In genomic region chr6:151493495-151494234, GRCh38 we compare ENCODE assay signal across 1 cellular context.
A peak's percentile ranks its signal among the peaks of the same experiment; 100 is the strongest.
TF ChIP-seq lines count a peak whose summit lies in the region.

A gene with protein sequence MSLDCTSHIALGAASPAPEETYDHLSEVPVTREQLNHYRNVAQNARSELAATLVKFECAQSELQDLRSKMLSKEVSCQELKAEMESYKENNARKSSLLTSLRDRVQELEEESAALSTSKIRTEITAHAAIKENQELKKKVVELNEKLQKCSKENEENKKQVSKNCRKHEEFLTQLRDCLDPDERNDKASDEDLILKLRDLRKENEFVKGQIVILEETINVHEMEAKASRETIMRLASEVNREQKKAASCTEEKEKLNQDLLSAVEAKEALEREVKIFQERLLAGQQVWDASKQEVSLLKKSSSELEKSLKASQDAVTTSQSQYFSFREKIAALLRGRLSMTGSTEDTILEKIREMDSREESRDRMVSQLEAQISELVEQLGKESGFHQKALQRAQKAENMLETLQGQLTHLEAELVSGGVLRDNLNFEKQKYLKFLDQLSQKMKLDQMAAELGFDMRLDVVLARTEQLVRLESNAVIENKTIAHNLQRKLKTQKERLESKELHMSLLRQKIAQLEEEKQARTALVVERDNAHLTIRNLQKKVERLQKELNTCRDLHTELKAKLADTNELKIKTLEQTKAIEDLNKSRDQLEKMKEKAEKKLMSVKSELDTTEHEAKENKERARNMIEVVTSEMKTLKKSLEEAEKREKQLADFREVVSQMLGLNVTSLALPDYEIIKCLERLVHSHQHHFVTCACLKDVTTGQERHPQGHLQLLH (plus strand): TSS chr6:151494017. CDS start chr6:151494129, 112 bp downstream.

TF ChIP-seq in HepG2, 621 proteins besides CTCF, POLR2A, EP300 and RAD21 (continued from another document and continues in another):
- TF ChIP-seq PRPF4 (IDR thresholded peaks at IDR 0.05; ENCODE audit: low read depth, low read length, poor library complexity, severe bottlenecking) (no peak), ZNF703 (CRISPR knock-in tag; IDR thresholded peaks at IDR 0.05; ENCODE audit: borderline replicate concordance) (no peak), RARA (CRISPR knock-in tag; IDR thresholded peaks at IDR 0.05) (no peak; the same call in 1 of the 2 replicates), KAT7 (CRISPR knock-in tag; IDR thresholded peaks at IDR 0.05; ENCODE audit: borderline replicate concordance) (0 out of 2 replicates have a peak, but pooled peaks have one; percentile 46), MEIS2 (CRISPR knock-in tag; IDR thresholded peaks at IDR 0.05) (peak; percentile 66; the same call in 1 of the 2 replicates), ZNF296 (CRISPR knock-in tag; conservative IDR thresholded peaks at IDR 0.05) (no peak), HNRNPH1 (optimal IDR thresholded peaks at IDR 0.05; ENCODE audit: low read depth, low read length) (no peak), ZNF576 (CRISPR knock-in tag; IDR thresholded peaks at IDR 0.05) (no peak), RAD51 (IDR thresholded peaks at IDR 0.05; ENCODE audit: borderline replicate concordance) (no peak), FOXJ3 (CRISPR knock-in tag; IDR thresholded peaks at IDR 0.05; ENCODE audit: borderline replicate concordance) (no peak; the same call in 1 of the 2 replicates), SIX1 (CRISPR knock-in tag; IDR thresholded peaks at IDR 0.05; ENCODE audit: borderline replicate concordance) (no peak), MAZ (IDR thresholded peaks at IDR 0.05; ENCODE audit: borderline replicate concordance, low read depth, low read length) (no peak), MAZ (CRISPR knock-in tag; IDR thresholded peaks at IDR 0.05; ENCODE audit: low read depth) (peak; percentile 80), NFKB2 (CRISPR knock-in tag; IDR thresholded peaks at IDR 0.05; ENCODE audit: borderline replicate concordance) (peak; percentile 53; the same call in 1 of the 2 replicates), MYC (CRISPR knock-in tag; IDR thresholded peaks at IDR 0.05; ENCODE audit: borderline replicate concordance) (peak; percentile 69; the same call in 1 of the 2 replicates), SP1 (IDR thresholded peaks at IDR 0.05) (no peak), SP1 (CRISPR knock-in tag; IDR thresholded peaks at IDR 0.05) (no peak), TRIM22 (IDR thresholded peaks at IDR 0.05) (no peak), FOXO1 (CRISPR knock-in tag; IDR thresholded peaks at IDR 0.05) (no peak), HNRNPLL (IDR thresholded peaks at IDR 0.05; ENCODE audit: low read depth, low read length, poor library complexity, severe bottlenecking) (no peak), RFX1 (IDR thresholded peaks at IDR 0.05) (peak; percentile 85), ATF6 (CRISPR knock-in tag; conservative IDR thresholded peaks at IDR 0.05) (no peak), NR3C1 (CRISPR knock-in tag; IDR thresholded peaks at IDR 0.05) (no peak), XBP1 (CRISPR knock-in tag; IDR thresholded peaks at IDR 0.05) (no peak), ZC3H13 (CRISPR knock-in tag; IDR thresholded peaks at IDR 0.05) (peak; percentile 30; the same call in 1 of the 2 replicates), SMARCC2 (IDR thresholded peaks at IDR 0.05) (no peak), ZNF251 (CRISPR knock-in tag; IDR thresholded peaks at IDR 0.05) (no peak), ZNF124 (CRISPR knock-in tag; IDR thresholded peaks at IDR 0.05) (no peak), NCOA1 (CRISPR knock-in tag; IDR thresholded peaks at IDR 0.05) (no peak), ATF7 (IDR thresholded peaks at IDR 0.05) (no peak), ATF7 (CRISPR knock-in tag; IDR thresholded peaks at IDR 0.05) (no peak), SNAPC2 (CRISPR knock-in tag; IDR thresholded peaks at IDR 0.05) (no peak), ZNF614 (CRISPR knock-in tag; IDR thresholded peaks at IDR 0.05; ENCODE audit: borderline replicate concordance) (0 out of 2 replicates have a peak, but pooled peaks have one; percentile 17), NKX3-1 (CRISPR knock-in tag; IDR thresholded peaks at IDR 0.05) (0 out of 2 replicates have a peak, but pooled peaks have one; percentile 78), MTA1 (CRISPR knock-in tag; IDR thresholded peaks at IDR 0.05; ENCODE audit: borderline replicate concordance) (peak; percentile 70), ATAD3A (CRISPR knock-in tag; IDR thresholded peaks at IDR 0.05) (no peak), ZNF333 (CRISPR knock-in tag; IDR thresholded peaks at IDR 0.05; ENCODE audit: borderline replicate concordance) (no peak), PCBP2 (optimal IDR thresholded peaks at IDR 0.05; ENCODE audit: low read depth, low read length, poor library complexity, severe bottlenecking) (no peak), ZNF431 (CRISPR knock-in tag; IDR thresholded peaks at IDR 0.05; ENCODE audit: borderline replicate concordance, low read depth) (no peak), AKNA (CRISPR knock-in tag; IDR thresholded peaks at IDR 0.05; ENCODE audit: borderline replicate concordance) (no peak), HNF1A (IDR thresholded peaks at IDR 0.05; ENCODE audit: low read depth) (no peak), HNF1A (CRISPR knock-in tag; IDR thresholded peaks at IDR 0.05; ENCODE audit: borderline replicate concordance) (no peak; the same call in 1 of the 2 replicates), BCL6 (CRISPR knock-in tag; IDR thresholded peaks at IDR 0.05) (no peak; the same call in 1 of the 2 replicates), RFXANK (CRISPR knock-in tag; IDR thresholded peaks at IDR 0.05) (no peak), TOPORS (CRISPR knock-in tag; IDR thresholded peaks at IDR 0.05) (no peak), ZNF292 (CRISPR knock-in tag; IDR thresholded peaks at IDR 0.05; ENCODE audit: borderline replicate concordance, low read depth) (no peak; the same call in 1 of the 2 replicates), RBFOX2 (IDR thresholded peaks at IDR 0.05; ENCODE audit: low read depth, low read length) (peak; percentile 83), ZNF205 (CRISPR knock-in tag; IDR thresholded peaks at IDR 0.05) (no peak), MXD4 (CRISPR knock-in tag; IDR thresholded peaks at IDR 0.05) (no peak), KLF9 (CRISPR knock-in tag; IDR thresholded peaks at IDR 0.05; ENCODE audit: low read depth) (no peak)
- TF ChIP-seq, protein P1, sequence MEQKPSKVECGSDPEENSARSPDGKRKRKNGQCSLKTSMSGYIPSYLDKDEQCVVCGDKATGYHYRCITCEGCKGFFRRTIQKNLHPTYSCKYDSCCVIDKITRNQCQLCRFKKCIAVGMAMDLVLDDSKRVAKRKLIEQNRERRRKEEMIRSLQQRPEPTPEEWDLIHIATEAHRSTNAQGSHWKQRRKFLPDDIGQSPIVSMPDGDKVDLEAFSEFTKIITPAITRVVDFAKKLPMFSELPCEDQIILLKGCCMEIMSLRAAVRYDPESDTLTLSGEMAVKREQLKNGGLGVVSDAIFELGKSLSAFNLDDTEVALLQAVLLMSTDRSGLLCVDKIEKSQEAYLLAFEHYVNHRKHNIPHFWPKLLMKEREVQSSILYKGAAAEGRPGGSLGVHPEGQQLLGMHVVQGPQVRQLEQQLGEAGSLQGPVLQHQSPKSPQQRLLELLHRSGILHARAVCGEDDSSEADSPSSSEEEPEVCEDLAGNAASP (CRISPR knock-in tag; IDR thresholded peaks at IDR 0.05; ENCODE audit: borderline replicate concordance): no peak
- TF ChIP-seq, protein P2, sequence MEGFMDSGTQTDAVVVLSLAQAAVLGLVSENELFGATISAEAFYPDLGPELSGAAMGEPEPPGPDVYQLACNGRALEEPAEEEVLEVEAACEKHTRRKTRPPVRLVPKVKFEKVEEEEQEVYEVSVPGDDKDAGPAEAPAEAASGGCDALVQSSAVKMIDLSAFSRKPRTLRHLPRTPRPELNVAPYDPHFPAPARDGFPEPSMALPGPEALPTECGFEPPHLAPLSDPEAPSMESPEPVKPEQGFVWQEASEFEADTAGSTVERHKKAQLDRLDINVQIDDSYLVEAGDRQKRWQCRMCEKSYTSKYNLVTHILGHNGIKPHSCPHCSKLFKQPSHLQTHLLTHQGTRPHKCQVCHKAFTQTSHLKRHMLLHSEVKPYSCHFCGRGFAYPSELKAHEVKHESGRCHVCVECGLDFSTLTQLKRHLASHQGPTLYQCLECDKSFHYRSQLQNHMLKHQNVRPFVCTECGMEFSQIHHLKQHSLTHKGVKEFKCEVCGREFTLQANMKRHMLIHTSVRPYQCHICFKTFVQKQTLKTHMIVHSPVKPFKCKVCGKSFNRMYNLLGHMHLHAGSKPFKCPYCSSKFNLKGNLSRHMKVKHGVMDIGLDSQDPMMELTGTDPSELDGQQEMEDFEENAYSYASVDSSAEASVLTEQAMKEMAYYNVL (CRISPR knock-in tag; IDR thresholded peaks at IDR 0.05; ENCODE audit: borderline replicate concordance): 0 out of 2 replicates have a peak, but pooled peaks have one; percentile 26
